In genomic region chr4:139734875-139735380, GRCh38 we compare ENCODE assay signal across 1 cellular context.
TF ChIP-seq lines count a peak whose summit lies in the region.

No MANE protein-coding gene starts in this region.

TF ChIP-seq in WTC11, 78 proteins besides CTCF, POLR2A, EP300 and RAD21 (continued from another document):
- TF ChIP-seq ARID4B (CRISPR knock-in tag; IDR thresholded peaks at IDR 0.05; ENCODE audit: borderline replicate concordance) (no peak), NFE2L1 (CRISPR knock-in tag; IDR thresholded peaks at IDR 0.05) (0 out of 2 replicates have a peak, but pooled peaks have one; percentile 36), E2F4 (CRISPR knock-in tag; IDR thresholded peaks at IDR 0.05; ENCODE audit: borderline replicate concordance, low read depth) (no peak), ATF1 (CRISPR knock-in tag; IDR thresholded peaks at IDR 0.05) (0 out of 2 replicates have a peak, but pooled peaks have one; percentile 47), ZBTB21 (CRISPR knock-in tag; IDR thresholded peaks at IDR 0.05; ENCODE audit: borderline replicate concordance) (peak; percentile 83; the same call in 1 of the 2 replicates), FOXP4 (CRISPR knock-in tag; IDR thresholded peaks at IDR 0.05) (peak; percentile 95), NFYB (CRISPR knock-in tag; conservative IDR thresholded peaks at IDR 0.05; ENCODE audit: low read depth) (no peak), TCF7 (CRISPR knock-in tag; IDR thresholded peaks at IDR 0.05; ENCODE audit: low read depth) (0 out of 2 replicates have a peak, but pooled peaks have one; percentile 41), OVOL2 (CRISPR knock-in tag; IDR thresholded peaks at IDR 0.05; ENCODE audit: borderline replicate concordance) (no peak), ATF2 (CRISPR knock-in tag; IDR thresholded peaks at IDR 0.05; ENCODE audit: borderline replicate concordance, low read depth) (0 out of 2 replicates have a peak, but pooled peaks have one; percentile 25), CBFB (CRISPR knock-in tag; IDR thresholded peaks at IDR 0.05; ENCODE audit: low read depth) (peak; percentile 67; the same call in 1 of the 2 replicates)
